In the genomic region with DNA sequence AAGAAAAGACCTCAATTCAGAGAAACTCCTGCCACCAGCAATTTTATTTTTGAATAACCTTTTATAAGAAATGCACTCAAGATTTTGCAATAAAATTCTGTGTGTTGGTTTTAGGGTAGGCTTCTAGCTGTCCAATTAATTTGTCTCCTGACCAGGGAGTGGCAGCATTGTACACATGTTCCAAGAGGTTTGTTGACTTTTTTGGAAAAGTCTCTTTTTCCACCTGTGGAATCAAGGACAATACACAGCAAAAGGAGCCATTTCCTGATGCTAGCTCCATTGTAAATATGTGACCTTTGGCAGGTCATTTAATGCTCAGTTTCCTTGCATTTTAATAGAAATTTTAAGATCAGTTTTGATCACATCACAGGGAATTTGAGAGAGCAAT, we compare ENCODE assay signal across 9 cellular contexts. TPM values are rescaled to one million over a fixed set of nuclear protein-coding genes. Genes with fewer than 3 reads are reported as not detected.
DNase-seq lines count a peak whose midpoint lies in the region; ATAC-seq and TF ChIP-seq lines count a peak whose summit lies in the region.
"Had no signal": no experiment of that assay in that cellular context is flagged by ENCODE, and none has a peak within 500 bp of the region (broad histone marks: within the 10 kb centered on the region; RNA-seq: fewer than 3 reads in every experiment).

No MANE protein-coding gene starts in this region.

- DNase-seq in COR-L47 (lab: John Stamatoyannopoulos, UW): peak; percentile 20
- peak; percentile 11 for DNase-seq in LNCaP clone FGC (ENCODE audit: low read depth)
- DNase-seq in MCF 10A (ENCODE audit: unreplicated experiment): no peak
- no peak for DNase-seq in naive thymus-derived CD4-positive, alpha-beta T cell
- no peak for DNase-seq in central memory CD4-positive, alpha-beta T cell
- DNase-seq in type B pancreatic cell (ENCODE audit: extremely low spot score, unreplicated experiment): no peak
- no peak for DNase-seq in foreskin keratinocyte
- DNase-seq: DMS79 treated with DMSO at 0.1 percent for 48 hours had no signal

- H3K9me3 ChIP-seq in naive thymus-derived CD4-positive, alpha-beta T cell (ENCODE audit: control insufficient read depth in 2 of 3, low read length in 3 of 3): no peaks in the 10 kb centered on the region

- POLR2A ChIA-PET in MCF 10A (lab: Yijun Ruan, JAX): interaction anchor here (0.7 to 1.5 kb wide), 4 partner anchors 11 to 205 kb away, joined by 3 to 5 read pairs (median 3); no protein-coding TSS in a partner anchor
- POLR2A ChIA-PET in naive thymus-derived CD4-positive, alpha-beta T cell (lab: Charles Lee): interaction anchor here (0.6 to 16.2 kb wide), 28 partner anchors 9 to 294 kb away, joined by 3 to 467 read pairs (median 10); a partner anchor contains a TSS

- H3K4me1 ChIP-seq in naive thymus-derived CD4-positive, alpha-beta T cell (ENCODE audit: control insufficient read depth in 2 of 2, insufficient read depth in 2 of 2, low read length in 2 of 2): peaks cover 42 to 56% of the 10 kb centered on the region in 2 donors
- H3K4me1 ChIP-seq in foreskin keratinocyte: no peaks in the 10 kb centered on the region

- ATAC-seq in naive thymus-derived CD4-positive, alpha-beta T cell: no peak
- ATAC-seq in foreskin keratinocyte (no peak), HG02678 (IDR thresholded peaks at IDR 0.05; ENCODE audit: unreplicated experiment) (no peak)

- H3K9me3 Mint-ChIP-seq in MCF 10A (ENCODE audit: unreplicated experiment): no peaks in the 10 kb centered on the region
- H3K9me3 Mint-ChIP-seq in naive thymus-derived CD4-positive, alpha-beta T cell: peaks cover 0 to 4% (median 0%) of the 10 kb centered on the region in 11 donors
- no peaks in the 10 kb centered on the region for H3K9me3 Mint-ChIP-seq in type B pancreatic cell

- CTCF ChIA-PET in MCF 10A (lab: Yijun Ruan, JAX): interaction anchor here (0.6 kb wide), 1 partner anchor 285 kb away, joined by 3 read pairs; no protein-coding TSS in a partner anchor
- CTCF ChIA-PET in naive thymus-derived CD4-positive, alpha-beta T cell (lab: Charles Lee): interaction anchor here (0.9 to 5.2 kb wide), 8 partner anchors 14 to 290 kb away, joined by 3 to 37 read pairs (median 4); a partner anchor contains a TSS

- no peaks in the 10 kb centered on the region for H3K27me3 ChIP-seq in naive thymus-derived CD4-positive, alpha-beta T cell (ENCODE audit: control insufficient read depth in 2 of 2, insufficient read depth in 2 of 2, low read length in 2 of 2)
- H3K27me3 ChIP-seq in foreskin keratinocyte: no peaks in the 10 kb centered on the region

- no peaks in the 10 kb centered on the region for H3K27me3 Mint-ChIP-seq in MCF 10A (ENCODE audit: insufficient read depth, unreplicated experiment)
- H3K27me3 Mint-ChIP-seq in naive thymus-derived CD4-positive, alpha-beta T cell: no peaks in the 10 kb centered on the region
- peaks cover 78% of the 10 kb centered on the region for H3K27me3 Mint-ChIP-seq in type B pancreatic cell

- H3K36me3 Mint-ChIP-seq in MCF 10A (ENCODE audit: insufficient read depth, unreplicated experiment) (no peaks in the 10 kb centered on the region), type B pancreatic cell (no peaks in the 10 kb centered on the region)
- peaks cover 46 to 66% (median 61%) of the 10 kb centered on the region in 5 donors for H3K36me3 Mint-ChIP-seq in naive thymus-derived CD4-positive, alpha-beta T cell

- peaks cover 12% of the 10 kb centered on the region for H3K4me1 Mint-ChIP-seq in MCF 10A (ENCODE audit: insufficient read depth, unreplicated experiment)
- H3K4me1 Mint-ChIP-seq in naive thymus-derived CD4-positive, alpha-beta T cell: peaks cover 56 to 73% (median 63%) of the 10 kb centered on the region in 7 donors
- H3K4me1 Mint-ChIP-seq in type B pancreatic cell (ENCODE audit: unreplicated experiment): no peaks in the 10 kb centered on the region

- TF ChIP-seq CTCF in LNCaP clone FGC (IDR thresholded peaks at IDR 0.05; ENCODE audit: control insufficient read depth, extremely low read depth, insufficient read depth) (peak; percentile 60), MCF 10A (IDR thresholded peaks at IDR 0.05; ENCODE audit: unreplicated experiment) (no peak), type B pancreatic cell (conservative IDR thresholded peaks at IDR 0.05) (no peak), foreskin keratinocyte (conservative IDR thresholded peaks at IDR 0.05) (no peak)

- no peak overlapping the region for H3K4me3 ChIP-seq in LNCaP clone FGC (ENCODE audit: low read depth, low read length)
- peak overlapping the region; percentile 84 for H3K4me3 ChIP-seq in naive thymus-derived CD4-positive, alpha-beta T cell (ENCODE audit: low read length)

- intact Hi-C loops in MCF 10A (cut with micrococcal nuclease): no loop called here
- intact Hi-C loops in naive thymus-derived CD4-positive, alpha-beta T cell (cut with micrococcal nuclease): loop anchor here (2.0 to 5.0 kb wide), 3 partner anchors 107 to 382 kb away; a partner anchor contains a TSS

- H3K4me3 Mint-ChIP-seq in MCF 10A (ENCODE audit: unreplicated experiment) (no peak overlapping the region), type B pancreatic cell (no peak overlapping the region)
- H3K4me3 Mint-ChIP-seq in naive thymus-derived CD4-positive, alpha-beta T cell: peak overlapping the region; percentile 90 to 100 (median 98)

- H3K27ac ChIP-seq in naive thymus-derived CD4-positive, alpha-beta T cell (ENCODE audit: low read depth, low read length): peak overlapping the region; percentile 82
- H3K27ac ChIP-seq in foreskin keratinocyte: no peak overlapping the region

- no TSS peak for BruUV-seq in MCF 10A (replicated peaks; lab: Mats Ljungman, UMichigan)

- H3K27ac Mint-ChIP-seq in MCF 10A (ENCODE audit: low read depth, unreplicated experiment) (peak overlapping the region; percentile 4), type B pancreatic cell (no peak overlapping the region)
- H3K27ac Mint-ChIP-seq in naive thymus-derived CD4-positive, alpha-beta T cell: peak overlapping the region; percentile 91 to 99 (median 96)

- H3K36me3 ChIP-seq in naive thymus-derived CD4-positive, alpha-beta T cell (ENCODE audit: control insufficient read depth in 2 of 3, insufficient read depth in 3 of 3, low read length in 3 of 3): peaks cover 24 to 58% (median 26%) of the 10 kb centered on the region in 3 experiments

RNA-seq across cellular contexts. Expression of a gene that starts 1.8 kb away (rescaled TPM):
- not detected in 2 replicates for total RNA-seq in MCF 10A (2022)
- total RNA-seq in naive thymus-derived CD4-positive, alpha-beta T cell: 100 to 1,000 TPM in 3 of 5 experiments, 10 to 100 TPM in 2; 58.1 to 422 (median 214) TPM
- polyA plus RNA-seq in naive thymus-derived CD4-positive, alpha-beta T cell: 100 to 1,000 TPM; 570 to 819 TPM
- total RNA-seq in type B pancreatic cell (ENCODE audit: low replicate concordance): not detected in 2 replicates
- not detected in 2 replicates for total RNA-seq in foreskin keratinocyte
- not detected in 2 replicates for polyA plus RNA-seq in foreskin keratinocyte

RNA-seq across cellular contexts. Expression of a gene that starts 22.6 kb away (rescaled TPM):
- total RNA-seq in MCF 10A (2022) (not detected in 2 replicates), type B pancreatic cell (ENCODE audit: low replicate concordance) (not detected in 2 replicates), foreskin keratinocyte (not detected in 2 replicates)
- 100 to 1,000 TPM in 2 of 5 experiments, 10 to 100 TPM in 3; 23.3 to 124 (median 32.6) TPM for total RNA-seq in naive thymus-derived CD4-positive, alpha-beta T cell
- 100 to 1,000 TPM in 1 of 2 donors, 10 to 100 TPM in 1; 75.4 to 104 TPM for polyA plus RNA-seq in naive thymus-derived CD4-positive, alpha-beta T cell
- polyA plus RNA-seq in foreskin keratinocyte: not detected in 2 replicates

RNA-seq across cellular contexts. Expression of a gene that starts 53.5 kb away (rescaled TPM):
- total RNA-seq in MCF 10A (2022) (not detected in 2 replicates), type B pancreatic cell (ENCODE audit: low replicate concordance) (not detected in 2 replicates), foreskin keratinocyte (0.25 and 0.41 TPM in 2 replicates)
- total RNA-seq in naive thymus-derived CD4-positive, alpha-beta T cell: 100 to 1,000 TPM in 3 of 5 experiments, 10 to 100 TPM in 2; 79.4 to 286 (median 122) TPM
- polyA plus RNA-seq in naive thymus-derived CD4-positive, alpha-beta T cell: 100 to 1,000 TPM; 150 to 153 TPM
- polyA plus RNA-seq in foreskin keratinocyte: 0.14 and 0.25 TPM in 2 replicates

Comparison
In these comparisons a context has a peak if more than half of its experiments do, and no peak if none do; other contexts are left out.
1. DNase-seq: peak in COR-L47 (single experiment) and LNCaP clone FGC (single experiment); none in MCF 10A (single experiment), naive thymus-derived CD4-positive, alpha-beta T cell (0 of 9), central memory CD4-positive, alpha-beta T cell (single experiment), type B pancreatic cell (single experiment) and foreskin keratinocyte (0 of 2).
2. H3K4me3 Mint-ChIP-seq: peak in naive thymus-derived CD4-positive, alpha-beta T cell (10 of 10); none in MCF 10A (single experiment) and type B pancreatic cell (single experiment).
3. RNA of a gene that starts 1.8 kb away (total RNA-seq): 58.1 to 422 TPM in naive thymus-derived CD4-positive, alpha-beta T cell; not detected in type B pancreatic cell, not detected in MCF 10A and not detected in foreskin keratinocyte; every median in the first group is over 10 times any median in the second.
4. RNA of a gene that starts 22.6 kb away (total RNA-seq): 23.3 to 124 TPM in naive thymus-derived CD4-positive, alpha-beta T cell; not detected in MCF 10A, not detected in type B pancreatic cell and not detected in foreskin keratinocyte; every median in the first group is over 10 times any median in the second.
5. RNA of a gene that starts 53.5 kb away (total RNA-seq): 79.4 to 286 TPM in naive thymus-derived CD4-positive, alpha-beta T cell; 0.25 to 0.41 TPM in foreskin keratinocyte, not detected in MCF 10A and not detected in type B pancreatic cell; every median in the first group is over 10 times any median in the second.